In the genomic region with DNA sequence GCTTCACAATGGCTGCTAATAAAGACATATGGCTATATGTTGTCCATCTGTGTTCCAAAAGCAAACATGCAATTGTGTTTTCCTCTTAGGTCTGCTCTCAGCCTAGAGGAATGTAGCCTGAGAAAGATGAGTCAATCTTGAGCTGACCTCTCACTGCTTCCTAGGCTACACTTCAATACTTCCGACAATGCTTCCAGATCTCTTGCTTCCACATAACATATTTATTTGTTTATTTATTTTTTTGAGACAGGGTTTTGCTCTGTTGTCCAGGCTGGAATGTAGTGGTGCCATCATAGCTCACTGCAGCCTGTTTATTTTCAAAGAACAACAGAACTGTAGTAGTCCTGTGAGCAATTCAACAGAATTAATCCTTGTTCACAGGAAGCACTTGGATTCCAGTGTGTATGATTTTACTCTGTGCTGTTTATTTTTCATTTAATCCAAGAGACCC, we compare ENCODE assay signal across 11 cellular contexts.
DNase-seq lines count a peak whose midpoint lies in the region; ATAC-seq and TF ChIP-seq lines count a peak whose summit lies in the region.
"Had no signal": no experiment of that assay in that cellular context is flagged by ENCODE, and none has a peak within 500 bp of the region (broad histone marks: within the 10 kb centered on the region; RNA-seq: fewer than 3 reads in every experiment).

No MANE protein-coding gene starts in this region.

- no peaks in the 10 kb centered on the region for H3K36me3 ChIP-seq in fibroblast of lung (ENCODE audit: control insufficient read depth, insufficient read depth, low read length)
- no peaks in the 10 kb centered on the region for H3K36me3 ChIP-seq in MM.1S (replicated peaks; ENCODE audit: insufficient read depth, low read length)

- H3K9me2 ChIP-seq in MM.1S (replicated peaks; ENCODE audit: insufficient read depth, low read length): no peaks in the 10 kb centered on the region

- peaks cover 8% of the 10 kb centered on the region for H3K4me1 ChIP-seq in fibroblast of lung (ENCODE audit: control insufficient read depth, extremely low read depth, insufficient read depth, low read length)
- no peaks in the 10 kb centered on the region; the same call in 1 of the 2 replicates for H3K4me1 ChIP-seq in MM.1S (ENCODE audit: low read length)

- peak overlapping the region; percentile 16 for H3K4me2 ChIP-seq in fibroblast of lung (ENCODE audit: extremely low read depth, insufficient read depth, low read length)
- H3K4me2 ChIP-seq in MM.1S (ENCODE audit: low read depth, low read length): no peak overlapping the region

- no peaks in the 10 kb centered on the region for H3K27me3 ChIP-seq in fibroblast of lung (ENCODE audit: control insufficient read depth, insufficient read depth, low read length)
- no peaks in the 10 kb centered on the region for H3K27me3 ChIP-seq in MM.1S (replicated peaks; ENCODE audit: insufficient read depth, low read length)

- TF ChIP-seq CTCF in fibroblast of lung (conservative IDR thresholded peaks at IDR 0.05 in 1 of 2, IDR thresholded peaks at IDR 0.05 in 1 of 2; ENCODE audit: low read depth in 1 of 2, low read length in 2 of 2) (no peak), MM.1S (IDR thresholded peaks at IDR 0.05; ENCODE audit: low read length) (no peak)

- H3K9me3 ChIP-seq in fibroblast of lung (ENCODE audit: control insufficient read depth, insufficient read depth, low read depth, low read length) (no peaks in the 10 kb centered on the region), MM.1S (replicated peaks; ENCODE audit: insufficient read depth, low read length) (no peaks in the 10 kb centered on the region)

- no peaks in the 10 kb centered on the region for H3F3A ChIP-seq in MM.1S (ENCODE audit: insufficient read depth, low read length)

- H4K20me1 ChIP-seq in fibroblast of lung (ENCODE audit: control insufficient read depth, extremely low read depth, insufficient read depth, low read length) (no peaks in the 10 kb centered on the region), MM.1S (ENCODE audit: insufficient read depth, low read length) (no peaks in the 10 kb centered on the region)

- H3K9ac ChIP-seq in fibroblast of lung (ENCODE audit: insufficient read depth, low read length): no peak overlapping the region
- H3K9ac ChIP-seq in MM.1S (ENCODE audit: low read length): no peak overlapping the region

- ATAC-seq in HG02763 (IDR thresholded peaks at IDR 0.05; ENCODE audit: unreplicated experiment): no peak

- H3K4me3 ChIP-seq in fibroblast of lung (replicated peaks in 1 of 4; ENCODE audit: control extremely low read depth in 1 of 4, insufficient read depth in 1 of 4, low read depth in 3 of 4, low read length in 4 of 4) (no peak overlapping the region), MM.1S (ENCODE audit: low read length) (no peak overlapping the region)

- H3K27ac ChIP-seq in fibroblast of lung (ENCODE audit: insufficient read depth, low read length) (peak overlapping the region; percentile 24), MM.1S (ENCODE audit: low read length) (no peak overlapping the region)

- DNase-seq in ELR (ENCODE audit: low read depth): peak; percentile 83
- DNase-seq in RKO (ENCODE audit: low spot score): peak; percentile 3
- peak; percentile 47 to 76 for DNase-seq in fibroblast of lung (ENCODE audit: low read depth in 2 of 2)
- peak; percentile 89 for DNase-seq in pulmonary artery endothelial cell (ENCODE audit: low read depth, low spot score)
- DNase-seq in SKM-1 treated with dmso at 0.1 percent for 144 hours (lab: John Stamatoyannopoulos, UW; ENCODE audit: unreplicated experiment): no peak
- DNase-seq in stimulated activated CD4-positive, alpha-beta T cell treated with anti-CD3 and anti-CD28 coated beads, Interleukin-15, amount 100 ng/mL, for 24 hours: no peak
- DNase-seq in MM.1S: no peak
- DNase-seq: COR-L47, NCI-H510A, SIG-M5 had no signal

- H3K79me2 ChIP-seq in fibroblast of lung (ENCODE audit: control insufficient read depth, insufficient read depth, low read length): no peaks in the 10 kb centered on the region
- no peaks in the 10 kb centered on the region for H3K79me2 ChIP-seq in MM.1S (ENCODE audit: low read length)

- H2AFZ ChIP-seq in fibroblast of lung (ENCODE audit: low read length) (no peak overlapping the region), MM.1S (ENCODE audit: low read length) (no peak overlapping the region)

Comparison
In these comparisons a context has a peak if more than half of its experiments do, and no peak if none do; other contexts are left out.
1. DNase-seq: peak in ELR (single experiment), RKO (single experiment), fibroblast of lung (2 of 2) and pulmonary artery endothelial cell (single experiment); none in SKM-1 treated with dmso at 0.1 percent for 144 hours (single experiment), stimulated activated CD4-positive, alpha-beta T cell treated with anti-CD3 and anti-CD28 coated beads, Interleukin-15, amount 100 ng/mL, for 24 hours (single experiment) and MM.1S (single experiment).